ENCODE assay signal across 25 cellular contexts in the genomic region with DNA sequence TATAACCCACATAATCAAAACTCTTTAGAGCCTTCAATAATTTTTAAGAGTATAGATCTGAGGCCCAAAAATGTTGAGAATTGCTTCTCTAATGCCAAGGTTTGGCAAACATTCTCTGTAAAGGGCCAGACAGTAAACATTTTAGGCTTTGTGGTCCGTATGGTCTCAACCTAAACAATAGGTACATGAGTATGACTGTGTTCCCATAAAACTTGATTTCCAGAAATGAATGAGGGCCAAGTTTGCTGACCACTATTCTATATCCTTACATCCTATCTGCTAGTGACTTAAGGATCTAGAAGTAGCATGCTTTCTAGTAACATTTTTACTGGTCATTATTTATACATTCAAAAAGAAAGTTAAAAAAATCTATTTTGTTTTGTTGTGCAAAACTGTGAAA. TPM values are rescaled to one million over a fixed set of nuclear protein-coding genes. Genes with fewer than 3 reads are reported as not detected.
A peak's percentile ranks its signal among the peaks of the same experiment; 100 is the strongest.
DNase-seq lines count a peak whose midpoint lies in the region; ATAC-seq, FAIRE-seq and TF ChIP-seq lines count a peak whose summit lies in the region.
"Had no signal": no experiment of that assay in that cellular context is flagged by ENCODE, and none has a peak within 500 bp of the region (broad histone marks: within the 10 kb centered on the region; RNA-seq: fewer than 3 reads in every experiment).

No MANE protein-coding gene starts in this region.

- H3K4me1 Mint-ChIP-seq in H9, result peaks cover 0 to 4% of the 10 kb centered on the region in 2 experiments; a peak in 2 of 4 replicates

- H3K4ac ChIP-seq in H9 (ENCODE audit: low read depth, low read length), result no peak overlapping the region

- H3K4me2 ChIP-seq in BLaER1 (peak overlapping the region; percentile 63), HCT116 (ENCODE audit: low read length) (no peak overlapping the region), H9 (ENCODE audit: insufficient read depth, insufficient read length, low read length) (no peak overlapping the region)
- H3K4me2 ChIP-seq: A549 had no signal

- H3K4me1 ChIP-seq in BLaER1 (peaks cover 45% of the 10 kb centered on the region), HCT116 (ENCODE audit: control insufficient read depth in 1 of 2, insufficient read depth in 2 of 2, low read length in 2 of 2) (peaks cover 68 to 89% of the 10 kb centered on the region in 2 experiments), neutrophil (ENCODE audit: control insufficient read depth in 1 of 2, insufficient read depth in 1 of 2, low read depth in 1 of 2, low read length in 1 of 2) (peaks cover 43 to 55% of the 10 kb centered on the region in 2 experiments), H9 (ENCODE audit: insufficient read depth, low read length) (no peaks in the 10 kb centered on the region)
- H3K4me1 ChIP-seq: A549 had no signal

- TF ChIP-seq RAD21 in HCT116 (IDR thresholded peaks at IDR 0.05; ENCODE audit: low read depth), result no peak

- no peak overlapping the region for H3K56ac ChIP-seq in H9 (ENCODE audit: insufficient read length, low read depth, low read length)

- H3K79me2 ChIP-seq in HCT116 (ENCODE audit: insufficient read depth, low read length), result peaks cover 26% of the 10 kb centered on the region
- no peaks in the 10 kb centered on the region for H3K79me2 ChIP-seq in H9 (ENCODE audit: insufficient read depth, low read length)

- H3K27ac ChIP-seq in BLaER1, result no peak overlapping the region
- H3K27ac ChIP-seq in HCT116 (ENCODE audit: low read depth, low read length), result peak overlapping the region; percentile 96; the same call in 1 of the 2 replicates
- H3K27ac ChIP-seq in neutrophil, result peak overlapping the region; percentile 65
- H3K27ac ChIP-seq in H9 (ENCODE audit: insufficient read length, low read depth, low read length), result no peak overlapping the region
- H3K27ac ChIP-seq: 22Rv1, A549, C4-2B had no signal

- H2BK120ac ChIP-seq in H9 (ENCODE audit: low read depth, low read length, poor library complexity, severe bottlenecking), result no peak overlapping the region

- TF ChIP-seq POLR2A in HCT116 (IDR thresholded peaks at IDR 0.05; ENCODE audit: borderline replicate concordance, extremely low read depth, insufficient read depth, insufficient read length), result no peak

- no peak overlapping the region for H3K27ac Mint-ChIP-seq in H9
- H3K27ac Mint-ChIP-seq: B cell; CD4-positive, alpha-beta T cell; CD8-positive, alpha-beta T cell had no signal

- no peak overlapping the region for H4K5ac ChIP-seq in H9 (ENCODE audit: insufficient read length, low read depth, low read length)

- H3K9me2 ChIP-seq in HCT116 (ENCODE audit: insufficient read depth), result no peaks in the 10 kb centered on the region; the same call in 1 of the 2 replicates

- no peak overlapping the region for H2BK20ac ChIP-seq in H9 (ENCODE audit: low read depth, low read length, poor library complexity, severe bottlenecking)

- no peak overlapping the region for H4K8ac ChIP-seq in H9 (replicated peaks; ENCODE audit: insufficient read length, low read depth, low read length)

- intact Hi-C loops in HCT116 (cut with micrococcal nuclease), result loop anchor here (2.0 to 10.0 kb wide), 5 partner anchors 119 to 872 kb away; no protein-coding TSS in a partner anchor

- FAIRE-seq in islet of Langerhans (lab: Jason Lieb, UNC), result peak; percentile 24
- FAIRE-seq: A549, GM12878, GM12892, GM18507 had no signal

- no peak overlapping the region for H3K18ac ChIP-seq in H9 (ENCODE audit: insufficient read length, low read depth, low read length)

- H4K20me1 ChIP-seq in BLaER1, result no peaks in the 10 kb centered on the region
- H4K20me1 ChIP-seq in HCT116 (ENCODE audit: insufficient read depth), result no peaks in the 10 kb centered on the region
- H4K20me1 ChIP-seq in H9 (ENCODE audit: control insufficient read depth, insufficient read depth, insufficient read length), result no peaks in the 10 kb centered on the region

- no peak overlapping the region for H3K23ac ChIP-seq in H9 (ENCODE audit: insufficient read length, low read depth, low read length)

- H2AFZ ChIP-seq in HCT116 (ENCODE audit: low read depth, low read length, poor library complexity, severe bottlenecking) (no peak overlapping the region), H9 (ENCODE audit: low read length) (no peak overlapping the region)

- H3K4me3 Mint-ChIP-seq in H9, result no peak overlapping the region
- H3K4me3 Mint-ChIP-seq: B cell; CD4-positive, alpha-beta T cell; CD8-positive, alpha-beta T cell had no signal

- no peaks in the 10 kb centered on the region for H3K23me2 ChIP-seq in H9 (ENCODE audit: insufficient read length, low read depth, low read length, poor library complexity, severe bottlenecking)

- no peak overlapping the region for H3K14ac ChIP-seq in H9 (ENCODE audit: insufficient read depth, low read length)

- CTCF ChIA-PET in HCT116 (lab: Charles Lee), result interaction anchor here (1.1 kb wide), 1 partner anchor 505 kb away, joined by 3 read pairs; no protein-coding TSS in a partner anchor

- H3K27me3 Mint-ChIP-seq in H9 (ENCODE audit: low read depth), result no peaks in the 10 kb centered on the region
- H3K27me3 Mint-ChIP-seq: CD4-positive, alpha-beta T cell had no signal

- H3K9me3 ChIP-seq in BLaER1 (peaks cover 14% of the 10 kb centered on the region), HCT116 (ENCODE audit: control insufficient read depth in 1 of 2, insufficient read depth in 1 of 2, low read depth in 1 of 2, low read length in 2 of 2) (no peaks in the 10 kb centered on the region), neutrophil (no peaks in the 10 kb centered on the region), H9 (ENCODE audit: control insufficient read depth, low read depth, low read length) (no peaks in the 10 kb centered on the region)
- H3K9me3 ChIP-seq: A549, Caco-2 had no signal

- RAD21 ChIA-PET in HCT116 (lab: Charles Lee; ENCODE audit: low non-redundant PET in 1 of 2, low total read pairs in 2 of 2, uncharacterized antibody in 2 of 2, unreplicated experiment in 2 of 2), result no interaction called here

- no peak for TF ChIP-seq CTCF in HCT116 (IDR thresholded peaks at IDR 0.05 in 2 of 3, conservative IDR thresholded peaks at IDR 0.05 in 1 of 3; ENCODE audit: borderline replicate concordance in 1 of 3, insufficient read depth in 1 of 3, low read depth in 2 of 3, low read length in 2 of 3)
- no peak for TF ChIP-seq CTCF in neutrophil (IDR thresholded peaks at IDR 0.05)
- no peak for TF ChIP-seq CTCF in H9 (conservative IDR thresholded peaks at IDR 0.05)

- no peaks in the 10 kb centered on the region for H3K79me1 ChIP-seq in H9 (ENCODE audit: insufficient read depth, low read depth, low read length, poor library complexity, severe bottlenecking)

- H2BK15ac ChIP-seq in H9 (ENCODE audit: low read depth, low read length), result no peak overlapping the region

- H3K36me3 ChIP-seq in BLaER1, result no peaks in the 10 kb centered on the region
- H3K36me3 ChIP-seq in HCT116 (ENCODE audit: control insufficient read depth in 1 of 2, insufficient read depth in 2 of 2, low read length in 2 of 2), result no peaks in the 10 kb centered on the region; a peak in 1 of 4 replicates
- no peaks in the 10 kb centered on the region for H3K36me3 ChIP-seq in neutrophil

- H2BK12ac ChIP-seq in H9 (ENCODE audit: insufficient read length, low read depth, low read length), result no peak overlapping the region

- POLR2A ChIA-PET in HCT116 (lab: Charles Lee), result no interaction called here

- H3K27me3 ChIP-seq in BLaER1 (no peaks in the 10 kb centered on the region), HCT116 (ENCODE audit: insufficient read depth, low read length) (no peaks in the 10 kb centered on the region), neutrophil (no peaks in the 10 kb centered on the region), H9 (ENCODE audit: insufficient read depth, low read length) (no peaks in the 10 kb centered on the region)

- no peak overlapping the region for H2AK5ac ChIP-seq in H9 (ENCODE audit: insufficient read length, low read length)

- H3K4me3 ChIP-seq in BLaER1 (no peak overlapping the region), HCT116 (replicated peaks in 1 of 2; ENCODE audit: low read depth in 1 of 2, low read length in 2 of 2) (no peak overlapping the region), neutrophil (ENCODE audit: low read depth in 1 of 2, low read length in 1 of 2) (no peak overlapping the region)
- H3K4me3 ChIP-seq: A549, GM12878 had no signal

- no peak for ATAC-seq in HCT116
- ATAC-seq: A549; CD8-positive, alpha-beta T cell; GM12878 had no signal

- DNase-seq in HCT116 (ENCODE audit: low read depth, low spot score), result no peak
- no peak for DNase-seq in H9
- no peak for DNase-seq in activated CD4-positive, alpha-beta T cell treated with anti-CD3 and anti-CD28 coated beads, Interleukin-2, amount 50 U/mL, for 1 hour
- no peak for DNase-seq in DMS 273 treated with DMSO at 0.1 percent for 48 hours (lab: John Stamatoyannopoulos, UW)
- DNase-seq: AML-193; Caco-2; Calu3; CD4-positive, alpha-beta T cell; CD8-positive, alpha-beta T cell; DMS153; DMS53; DMS79; DND-41; EL; GDM1 had no signal

- no TSS peak for BruUV-seq in HCT116 (replicated peaks; lab: Mats Ljungman, UMichigan)

- no CpG with 5 or more reads among the region's 1 CpG for WGBS in H9 (ENCODE audit: extremely low coverage, insufficient read length, low lambda C conversion rate)

- no peak overlapping the region for H2BK5ac ChIP-seq in H9 (ENCODE audit: insufficient read length, low read length)

- H3K36me3 Mint-ChIP-seq in H9 (ENCODE audit: insufficient read depth in 1 of 3, low read depth in 3 of 3), result no peaks in the 10 kb centered on the region

- no peak overlapping the region for H4K91ac ChIP-seq in H9 (ENCODE audit: insufficient read length, low read depth, low read length)

- H3K9ac ChIP-seq in BLaER1 (no peak overlapping the region), HCT116 (ENCODE audit: low read length) (no peak overlapping the region), H9 (ENCODE audit: extremely low read depth, insufficient read length, low read length) (no peak overlapping the region)

- no peak overlapping the region for H3T11ph ChIP-seq in H9 (ENCODE audit: low read length)

- H3K9me3 Mint-ChIP-seq in H9, result no peaks in the 10 kb centered on the region

TF ChIP-seq in HCT116, 20 proteins besides CTCF, POLR2A, EP300 and RAD21:
- TF ChIP-seq SIN3A (IDR thresholded peaks at IDR 0.05; ENCODE audit: low read depth) (no peak), JUND (IDR thresholded peaks at IDR 0.05) (no peak)

RNA-seq across cellular contexts. Expression of gene MPP7, which starts 58.9 kb away (rescaled TPM):
- total RNA-seq in HCT116 (2021; ENCODE audit: unreplicated experiment), result 64.5 TPM
- polyA plus RNA-seq in HCT116 (2012), result 24.3 and 29.5 TPM in 2 replicates
- total RNA-seq in H9 (2021), result 4.7 and 6.9 TPM in 2 replicates

Comparison
In these comparisons a context has a peak if more than half of its experiments do, and no peak if none do; other contexts are left out.
1. H3K27ac ChIP-seq: peak in HCT116 (single experiment) and neutrophil (single experiment); none in BLaER1 (single experiment) and H9 (single experiment).